18 cellular contexts compared by ENCODE assay signal in the genomic region with DNA sequence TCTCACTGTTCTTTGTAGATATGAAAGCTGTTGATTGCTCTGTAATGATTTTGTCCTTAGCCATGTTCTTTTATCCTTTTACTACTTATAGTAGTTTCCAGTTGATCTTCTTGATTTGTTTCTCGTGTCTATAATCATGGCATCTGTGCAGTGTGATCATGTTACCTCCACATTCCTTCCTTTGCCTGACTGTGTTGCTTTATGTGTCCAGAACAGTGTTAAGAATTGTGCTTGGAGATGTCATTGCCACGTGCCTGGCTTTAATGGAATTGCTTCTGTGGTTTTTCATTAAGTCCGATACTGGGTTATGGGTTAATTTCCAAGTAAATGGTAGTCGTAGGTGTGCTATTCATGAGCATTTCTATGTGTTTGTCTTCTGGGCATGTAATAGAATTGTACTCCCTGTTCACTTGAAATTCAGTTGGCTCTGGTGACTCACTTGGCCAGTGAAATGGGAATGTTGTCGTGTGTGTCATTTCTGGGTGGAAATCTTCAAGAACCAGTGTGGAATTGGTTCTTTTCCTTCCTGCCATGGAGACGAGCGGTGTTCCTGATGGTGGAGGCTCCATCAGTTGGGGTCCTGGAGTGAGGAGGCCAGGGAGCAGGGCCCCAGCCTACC. TPM values are rescaled to one million over a fixed set of nuclear protein-coding genes. Genes with fewer than 3 reads are reported as not detected.
DNase-seq lines count a peak whose midpoint lies in the region; ATAC-seq, FAIRE-seq and TF ChIP-seq lines count a peak whose summit lies in the region.
"Had no signal": no experiment of that assay in that cellular context is flagged by ENCODE, and none has a peak within 500 bp of the region (broad histone marks: within the 10 kb centered on the region; RNA-seq: fewer than 3 reads in every experiment).

No MANE protein-coding gene starts in this region.

- ATAC-seq in WTC11: no peak
- ATAC-seq: activated CD8-positive, alpha-beta memory T cell treated with anti-CD3 and anti-CD28 coated beads, Interleukin-2, amount 10 ng/mL, durations not matched to agents 7 days and 5 days had no signal

- H3K27ac ChIP-seq in AG04450 (ENCODE audit: low read depth, low read length) (peak overlapping the region; percentile 39), suprapubic skin (no peak overlapping the region)
- H3K27ac ChIP-seq: dorsolateral prefrontal cortex, right atrium auricular region, WERI-Rb-1 had no signal

- no peaks in the 10 kb centered on the region for H3K9me3 ChIP-seq in AG04450 (ENCODE audit: control insufficient read depth, insufficient read depth, low read length)
- H3K9me3 ChIP-seq in suprapubic skin: no peaks in the 10 kb centered on the region
- H3K9me3 ChIP-seq: BE2C, right atrium auricular region had no signal

- CTCF ChIA-PET in AG04450 (lab: Charles Lee) (interaction anchor here (1.2 to 1.7 kb wide), 2 partner anchors 309 kb away, joined by 7 to 10 read pairs; no protein-coding TSS in a partner anchor), WTC11 (lab: Charles Lee) (no interaction called here), HEK293T (lab: Yijun Ruan, JAX) (interaction anchor here (0.6 kb wide), 1 partner anchor 398 kb away, joined by 3 read pairs; no protein-coding TSS in a partner anchor)

- peaks cover 10% of the 10 kb centered on the region for H3K4me1 Mint-ChIP-seq in WTC11

- POLR2A ChIA-PET in AG04450 (lab: Yijun Ruan, JAX) (no interaction called here), WTC11 (lab: Charles Lee) (interaction anchor here (0.7 kb wide), 1 partner anchor 43 kb away, joined by 7 read pairs; no protein-coding TSS in a partner anchor), HEK293T (lab: Yijun Ruan, JAX) (no interaction called here)

- no peaks in the 10 kb centered on the region for H3K27me3 Mint-ChIP-seq in WTC11 (ENCODE audit: low read depth)
- H3K27me3 Mint-ChIP-seq: activated CD8-positive, alpha-beta memory T cell treated with anti-CD3 and anti-CD28 coated beads, Interleukin-2, amount 10 ng/mL, durations not matched to agents 7 days and 5 days had no signal

- H3K36me3 Mint-ChIP-seq in WTC11: peaks cover 49% of the 10 kb centered on the region

- DNase-seq in AG04450 (ENCODE audit: low read depth, low spot score) (no peak), EH (ENCODE audit: low read depth) (peak; percentile 56), WTC11 (ENCODE audit: low spot score) (no peak), fibroblast of the aortic adventitia (ENCODE audit: low read depth) (peak; percentile 43), HEK293T (ENCODE audit: extremely low spot score) (no peak), suprapubic skin (ENCODE audit: low spot score in 2 of 2) (no peak), cerebellar nuclear complex (lab: John Stamatoyannopoulos, UW) (no peak), GM19239 (ENCODE audit: insufficient read length, low spot score) (no peak)
- DNase-seq: activated CD8-positive, alpha-beta memory T cell treated with anti-CD3 and anti-CD28 coated beads, Interleukin-2, amount 10 ng/mL, durations not matched to agents 7 days and 5 days; BE2C; DMS153; dorsolateral prefrontal cortex; hypothalamus; midbrain; NCI-H1930; NCI-H526; WERI-Rb-1 had no signal

- peak overlapping the region; percentile 26; the same call in 1 of the 2 replicates for H3K27ac Mint-ChIP-seq in WTC11
- H3K27ac Mint-ChIP-seq: activated CD8-positive, alpha-beta memory T cell treated with anti-CD3 and anti-CD28 coated beads, Interleukin-2, amount 10 ng/mL, durations not matched to agents 7 days and 5 days had no signal

- TF ChIP-seq EP300 in suprapubic skin (IDR thresholded peaks at IDR 0.05): no peak

- no peaks in the 10 kb centered on the region for H3K4me1 ChIP-seq in suprapubic skin
- H3K4me1 ChIP-seq: BE2C, right atrium auricular region had no signal

- no peaks in the 10 kb centered on the region for H3K36me3 ChIP-seq in suprapubic skin
- H3K36me3 ChIP-seq: right atrium auricular region had no signal

- no peak for FAIRE-seq in GM19239 (lab: Jason Lieb, UNC)

- H3K27me3 ChIP-seq in AG04450 (ENCODE audit: control insufficient read depth, insufficient read depth, low read length): no peaks in the 10 kb centered on the region
- no peaks in the 10 kb centered on the region for H3K27me3 ChIP-seq in suprapubic skin
- H3K27me3 ChIP-seq: BE2C, dorsolateral prefrontal cortex, right atrium auricular region had no signal

- no peak overlapping the region for H3K4me3 Mint-ChIP-seq in WTC11
- H3K4me3 Mint-ChIP-seq: activated CD8-positive, alpha-beta memory T cell treated with anti-CD3 and anti-CD28 coated beads, Interleukin-2, amount 10 ng/mL, durations not matched to agents 7 days and 5 days had no signal

- TF ChIP-seq CTCF in AG04450 (IDR thresholded peaks at IDR 0.05; ENCODE audit: low read depth, low read length): no peak
- no peak for TF ChIP-seq CTCF in WTC11 (IDR thresholded peaks at IDR 0.05)
- no peak for TF ChIP-seq CTCF in fibroblast of the aortic adventitia (IDR thresholded peaks at IDR 0.05; ENCODE audit: insufficient read depth, low read length)
- no peak for TF ChIP-seq CTCF in suprapubic skin (IDR thresholded peaks at IDR 0.05)

- no peak for TF ChIP-seq POLR2A in suprapubic skin (IDR thresholded peaks at IDR 0.05)

- H3K9me3 Mint-ChIP-seq in WTC11: no peaks in the 10 kb centered on the region

- 86% methylated on average over 7 of the region's 7 CpGs for WGBS in suprapubic skin

- no peak overlapping the region for H3K4me3 ChIP-seq in AG04450 (ENCODE audit: low read depth, low read length)
- H3K4me3 ChIP-seq in fibroblast of the aortic adventitia (ENCODE audit: low read depth, low read length): no peak overlapping the region
- no peak overlapping the region for H3K4me3 ChIP-seq in suprapubic skin
- H3K4me3 ChIP-seq: dorsolateral prefrontal cortex, right atrium auricular region had no signal

TF ChIP-seq in WTC11, 78 proteins besides CTCF, POLR2A, EP300 and RAD21:
- TF ChIP-seq NFE2L1 (CRISPR knock-in tag; IDR thresholded peaks at IDR 0.05): no peak
- TF ChIP-seq, protein P1, sequence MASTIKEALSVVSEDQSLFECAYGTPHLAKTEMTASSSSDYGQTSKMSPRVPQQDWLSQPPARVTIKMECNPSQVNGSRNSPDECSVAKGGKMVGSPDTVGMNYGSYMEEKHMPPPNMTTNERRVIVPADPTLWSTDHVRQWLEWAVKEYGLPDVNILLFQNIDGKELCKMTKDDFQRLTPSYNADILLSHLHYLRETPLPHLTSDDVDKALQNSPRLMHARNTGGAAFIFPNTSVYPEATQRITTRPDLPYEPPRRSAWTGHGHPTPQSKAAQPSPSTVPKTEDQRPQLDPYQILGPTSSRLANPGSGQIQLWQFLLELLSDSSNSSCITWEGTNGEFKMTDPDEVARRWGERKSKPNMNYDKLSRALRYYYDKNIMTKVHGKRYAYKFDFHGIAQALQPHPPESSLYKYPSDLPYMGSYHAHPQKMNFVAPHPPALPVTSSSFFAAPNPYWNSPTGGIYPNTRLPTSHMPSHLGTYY (CRISPR knock-in tag; IDR thresholded peaks at IDR 0.05): no peak

TF ChIP-seq in HEK293T, 16 proteins besides CTCF, POLR2A, EP300 and RAD21:
- TF ChIP-seq TARDBP (IDR thresholded peaks at IDR 0.05) (no peak), BHLHE40 (IDR thresholded peaks at IDR 0.05; ENCODE audit: borderline replicate concordance) (no peak), SP1 (IDR thresholded peaks at IDR 0.05) (no peak), ARNT (IDR thresholded peaks at IDR 0.05) (no peak), HDGF (IDR thresholded peaks at IDR 0.05; ENCODE audit: borderline replicate concordance) (no peak), FOXA1 (IDR thresholded peaks at IDR 0.05) (no peak), ZNF384 (IDR thresholded peaks at IDR 0.05) (no peak)

RNA-seq across cellular contexts. Expression of gene GTSE1, which starts 6.8 kb away (rescaled TPM):
- polyA plus RNA-seq in AG04450 (2011; rRNA removed): 3.6 and 4.0 TPM in 2 replicates
- 3.0 and 3.9 TPM in 2 replicates for polyA minus RNA-seq in AG04450 (2011; rRNA and poly(A)+ RNA removed)
- total RNA-seq in WTC11 (2021) (45.4 to 56.1 TPM (median 45.4 TPM) in 3 replicates), fibroblast of the aortic adventitia (ENCODE audit: low replicate concordance) (1.3 and 13.4 TPM in 2 replicates), suprapubic skin (1 to 10 TPM in 3 of 4 donors, under 1 TPM in 1; 0.76 to 2.2 (median 1.8) TPM)

RNA-seq across cellular contexts. Expression of gene TRMU, which starts 32.1 kb away (rescaled TPM):
- 19.7 and 23.7 TPM in 2 replicates for polyA plus RNA-seq in AG04450 (2011; rRNA removed)
- 20.7 TPM in 2 replicates for polyA minus RNA-seq in AG04450 (2011; rRNA and poly(A)+ RNA removed)
- total RNA-seq in WTC11 (2021) (62.4 to 103 TPM (median 64.6 TPM) in 3 replicates), fibroblast of the aortic adventitia (ENCODE audit: low replicate concordance) (15.8 and 23.1 TPM in 2 replicates), suprapubic skin (100 to 1,000 TPM in 1 of 4 donors, 10 to 100 TPM in 3; 28.3 to 109 (median 40.9) TPM)

RNA-seq across cellular contexts. Expression of gene TTC38, which starts 35.6 kb away (rescaled TPM):
- polyA plus RNA-seq in AG04450 (2011; rRNA removed): 23.7 and 25.5 TPM in 2 replicates
- polyA minus RNA-seq in AG04450 (2011; rRNA and poly(A)+ RNA removed): 22.9 and 25.2 TPM in 2 replicates
- total RNA-seq in WTC11 (2021) (20.7 to 29.2 TPM (median 27.5 TPM) in 3 replicates), fibroblast of the aortic adventitia (ENCODE audit: low replicate concordance) (13.3 and 26.8 TPM in 2 replicates), suprapubic skin (10 to 100 TPM; 18.6 to 42.6 (median 35.4) TPM)

RNA-seq across cellular contexts. Expression of gene PKDREJ, which starts 40.3 kb away (rescaled TPM):
- 0.01 TPM in 2 replicates for polyA plus RNA-seq in AG04450 (2011; rRNA removed)
- polyA minus RNA-seq in AG04450 (2011; rRNA and poly(A)+ RNA removed): 0.05 and 0.09 TPM in 2 replicates
- 0.02 to 0.07 TPM in 2 of 3 replicates, not detected in the other for total RNA-seq in WTC11 (2021)
- total RNA-seq in fibroblast of the aortic adventitia (ENCODE audit: low replicate concordance): 0.09 TPM in 1 of 2 replicates, not detected in the other
- total RNA-seq in suprapubic skin: under 1 TPM in 3 of 4 donors, not detected in 1; 0.11 to 0.34 (median 0.34) TPM
- total RNA-seq: activated CD8-positive, alpha-beta memory T cell treated with anti-CD3 and anti-CD28 coated beads, Interleukin-2, amount 10 ng/mL, durations not matched to agents 7 days and 5 days had no signal

RNA-seq across cellular contexts. Expression of gene CDPF1, which starts 53.4 kb away (rescaled TPM):
- polyA plus RNA-seq in AG04450 (2011; rRNA removed): 7.7 and 8.7 TPM in 2 replicates
- polyA minus RNA-seq in AG04450 (2011; rRNA and poly(A)+ RNA removed): 3.5 and 4.0 TPM in 2 replicates
- 11.3 to 11.7 TPM (median 11.5 TPM) in 3 replicates for total RNA-seq in WTC11 (2021)
- total RNA-seq in fibroblast of the aortic adventitia (ENCODE audit: low replicate concordance): 0.74 and 7.7 TPM in 2 replicates
- total RNA-seq in suprapubic skin: 10 to 100 TPM in 2 of 4 donors, 1 to 10 TPM in 2; 3.9 to 13.4 (median 9.5) TPM

Comparison
In these comparisons a context has a peak if more than half of its experiments do, and no peak if none do; other contexts are left out.
1. DNase-seq: peak in EH (single experiment) and fibroblast of the aortic adventitia (single experiment); none in AG04450 (single experiment), WTC11 (single experiment), HEK293T (single experiment), suprapubic skin (0 of 2), cerebellar nuclear complex (0 of 2) and GM19239 (single experiment).